ENCODE assay signal across 13 cellular contexts in the genomic region with DNA sequence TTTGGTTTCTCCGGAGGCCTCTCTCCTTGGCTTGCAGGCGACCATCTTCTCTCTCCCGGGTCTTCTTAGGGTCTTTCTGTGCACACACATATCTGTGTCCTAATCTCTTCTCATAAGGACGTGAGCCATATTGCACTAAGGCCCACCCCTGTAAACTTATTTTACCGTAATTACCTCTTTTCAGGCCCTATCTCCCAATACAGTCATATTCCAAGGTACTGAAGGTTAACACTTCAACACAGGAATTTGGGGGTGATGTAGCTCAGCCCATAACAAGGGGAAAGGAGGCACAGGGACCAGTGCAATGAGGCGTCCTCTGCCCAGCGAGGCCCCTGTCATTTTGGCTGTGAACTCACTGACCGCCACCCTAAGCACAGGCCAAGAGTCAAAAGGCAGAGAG. TPM values are rescaled to one million over a fixed set of nuclear protein-coding genes. Genes with fewer than 3 reads are reported as not detected.
DNase-seq lines count a peak whose midpoint lies in the region; ATAC-seq and TF ChIP-seq lines count a peak whose summit lies in the region.
"Had no signal": no experiment of that assay in that cellular context is flagged by ENCODE, and none has a peak within 500 bp of the region (broad histone marks: within the 10 kb centered on the region; RNA-seq: fewer than 3 reads in every experiment).

No MANE protein-coding gene starts in this region.

- H3K27me3 ChIP-seq in Loucy (ENCODE audit: insufficient read depth, low read length, poor library complexity, severe bottlenecking) (no peaks in the 10 kb centered on the region), suprapubic skin (no peaks in the 10 kb centered on the region)

- TF ChIP-seq EP300 in suprapubic skin (IDR thresholded peaks at IDR 0.05), result no peak

- H3F3A ChIP-seq in Loucy (ENCODE audit: low read depth), result peaks cover 6% of the 10 kb centered on the region

- H3K27me3 Mint-ChIP-seq in activated CD8-positive, alpha-beta memory T cell treated with anti-CD3 and anti-CD28 coated beads, Interleukin-2, amount 10 ng/mL, durations not matched to agents 7 days and 5 days, result no peaks in the 10 kb centered on the region
- H3K27me3 Mint-ChIP-seq in central memory CD8-positive, alpha-beta T cell, result no peaks in the 10 kb centered on the region
- peaks cover 33% of the 10 kb centered on the region for H3K27me3 Mint-ChIP-seq in stimulated activated memory B cell treated with anti-CD40 and anti-IgM and Interleukin-4, amounts not matched to agents 10 μg/mL and 1 μg/mL and 100 μg/mL, for 72 hours
- peaks cover 29% of the 10 kb centered on the region for H3K27me3 Mint-ChIP-seq in HFFc6 (ENCODE audit: insufficient read depth)
- H3K27me3 Mint-ChIP-seq: type B pancreatic cell had no signal

- no peak overlapping the region for H2AFZ ChIP-seq in Loucy (ENCODE audit: low read length)

- H3K4me1 ChIP-seq in Loucy (ENCODE audit: insufficient read depth, low read length, poor library complexity, severe bottlenecking) (peaks cover 39% of the 10 kb centered on the region), suprapubic skin (peaks cover 16% of the 10 kb centered on the region)

- H3K4me3 Mint-ChIP-seq in activated CD8-positive, alpha-beta memory T cell treated with anti-CD3 and anti-CD28 coated beads, Interleukin-2, amount 10 ng/mL, durations not matched to agents 7 days and 5 days, result peak overlapping the region; percentile 67
- peak overlapping the region; percentile 66 for H3K4me3 Mint-ChIP-seq in central memory CD8-positive, alpha-beta T cell
- H3K4me3 Mint-ChIP-seq in stimulated activated memory B cell treated with anti-CD40 and anti-IgM and Interleukin-4, amounts not matched to agents 10 μg/mL and 1 μg/mL and 100 μg/mL, for 72 hours, result peak overlapping the region; percentile 75
- no peak overlapping the region for H3K4me3 Mint-ChIP-seq in HFFc6
- H3K4me3 Mint-ChIP-seq: type B pancreatic cell had no signal

- H3K4me3 ChIP-seq in Loucy (ENCODE audit: low read length, poor library complexity, severe bottlenecking) (peak overlapping the region; percentile 57), suprapubic skin (no peak overlapping the region)
- H3K4me3 ChIP-seq: dorsolateral prefrontal cortex had no signal

- no peaks in the 10 kb centered on the region for H4K20me1 ChIP-seq in Loucy (ENCODE audit: insufficient read depth, low read length, poor library complexity, severe bottlenecking)

- peak overlapping the region; percentile 99 for H3K27ac Mint-ChIP-seq in activated CD8-positive, alpha-beta memory T cell treated with anti-CD3 and anti-CD28 coated beads, Interleukin-2, amount 10 ng/mL, durations not matched to agents 7 days and 5 days
- peak overlapping the region; percentile 92 for H3K27ac Mint-ChIP-seq in central memory CD8-positive, alpha-beta T cell (ENCODE audit: low read depth)
- H3K27ac Mint-ChIP-seq in stimulated activated memory B cell treated with anti-CD40 and anti-IgM and Interleukin-4, amounts not matched to agents 10 μg/mL and 1 μg/mL and 100 μg/mL, for 72 hours, result peak overlapping the region; percentile 72
- H3K27ac Mint-ChIP-seq in HFFc6, result no peak overlapping the region
- H3K27ac Mint-ChIP-seq: type B pancreatic cell had no signal

- no peaks in the 10 kb centered on the region for H3K9me2 ChIP-seq in Loucy (replicated peaks; ENCODE audit: low read depth, low read length)

- H3K36me3 Mint-ChIP-seq in activated CD8-positive, alpha-beta memory T cell treated with anti-CD3 and anti-CD28 coated beads, Interleukin-2, amount 10 ng/mL, durations not matched to agents 7 days and 5 days, result peaks cover 32% of the 10 kb centered on the region
- peaks cover 4% of the 10 kb centered on the region for H3K36me3 Mint-ChIP-seq in central memory CD8-positive, alpha-beta T cell (ENCODE audit: insufficient read depth)
- H3K36me3 Mint-ChIP-seq in stimulated activated memory B cell treated with anti-CD40 and anti-IgM and Interleukin-4, amounts not matched to agents 10 μg/mL and 1 μg/mL and 100 μg/mL, for 72 hours, result peaks cover 5% of the 10 kb centered on the region
- peaks cover 4% of the 10 kb centered on the region; the same call in 1 of the 2 replicates for H3K36me3 Mint-ChIP-seq in HFFc6 (ENCODE audit: low read depth)
- H3K36me3 Mint-ChIP-seq: type B pancreatic cell had no signal

- H3K4me1 Mint-ChIP-seq in activated CD8-positive, alpha-beta memory T cell treated with anti-CD3 and anti-CD28 coated beads, Interleukin-2, amount 10 ng/mL, durations not matched to agents 7 days and 5 days, result peaks cover 60% of the 10 kb centered on the region
- peaks cover 55% of the 10 kb centered on the region for H3K4me1 Mint-ChIP-seq in central memory CD8-positive, alpha-beta T cell
- peaks cover 26% of the 10 kb centered on the region for H3K4me1 Mint-ChIP-seq in stimulated activated memory B cell treated with anti-CD40 and anti-IgM and Interleukin-4, amounts not matched to agents 10 μg/mL and 1 μg/mL and 100 μg/mL, for 72 hours
- peaks cover 13% of the 10 kb centered on the region for H3K4me1 Mint-ChIP-seq in HFFc6 (ENCODE audit: low read depth)

- H3K9me3 ChIP-seq in Loucy (ENCODE audit: insufficient read depth, low read depth, low read length), result peaks cover 13% of the 10 kb centered on the region
- no peaks in the 10 kb centered on the region for H3K9me3 ChIP-seq in suprapubic skin

- H3K4me2 ChIP-seq in Loucy (ENCODE audit: low read depth, low read length, poor library complexity, severe bottlenecking), result peak overlapping the region; percentile 73

- no peak overlapping the region for H3K27ac ChIP-seq in suprapubic skin

- H3K9me3 Mint-ChIP-seq in activated CD8-positive, alpha-beta memory T cell treated with anti-CD3 and anti-CD28 coated beads, Interleukin-2, amount 10 ng/mL, durations not matched to agents 7 days and 5 days (ENCODE audit: low read depth), result peaks cover 11% of the 10 kb centered on the region
- peaks cover 6% of the 10 kb centered on the region for H3K9me3 Mint-ChIP-seq in central memory CD8-positive, alpha-beta T cell
- peaks cover 7% of the 10 kb centered on the region for H3K9me3 Mint-ChIP-seq in stimulated activated memory B cell treated with anti-CD40 and anti-IgM and Interleukin-4, amounts not matched to agents 10 μg/mL and 1 μg/mL and 100 μg/mL, for 72 hours
- H3K9me3 Mint-ChIP-seq in HFFc6, result peaks cover 16% of the 10 kb centered on the region; the same call in 1 of the 2 replicates

- ATAC-seq in activated CD8-positive, alpha-beta memory T cell treated with anti-CD3 and anti-CD28 coated beads, Interleukin-2, amount 10 ng/mL, durations not matched to agents 7 days and 5 days, result no peak
- no peak for ATAC-seq in central memory CD8-positive, alpha-beta T cell (replicated peaks; ENCODE audit: extremely low read depth, poor library complexity, severe bottlenecking)
- ATAC-seq in stimulated activated memory B cell treated with anti-CD40 and anti-IgM and Interleukin-4, amounts not matched to agents 10 μg/mL and 1 μg/mL and 100 μg/mL, for 72 hours, result no peak
- ATAC-seq in HG03378 (IDR thresholded peaks at IDR 0.05; ENCODE audit: unreplicated experiment), result no peak

- DNase-seq in activated CD8-positive, alpha-beta memory T cell treated with anti-CD3 and anti-CD28 coated beads, Interleukin-2, amount 10 ng/mL, durations not matched to agents 7 days and 5 days, result no peak
- no peak for DNase-seq in activated CD8-positive, alpha-beta memory T cell treated with anti-CD3 and anti-CD28 coated beads for 24 hours
- DNase-seq in central memory CD8-positive, alpha-beta T cell (ENCODE audit: low spot score in 2 of 2), result no peak
- DNase-seq in suprapubic skin (ENCODE audit: low spot score in 2 of 2), result no peak
- DNase-seq in HFFc6, result no peak
- DNase-seq: amniotic stem cell, NCI-H2171 had no signal

- H3K36me3 ChIP-seq in Loucy (ENCODE audit: insufficient read depth, low read length) (no peaks in the 10 kb centered on the region), suprapubic skin (no peaks in the 10 kb centered on the region)

- no peak for TF ChIP-seq CTCF in Loucy (conservative IDR thresholded peaks at IDR 0.05; ENCODE audit: low read length)
- TF ChIP-seq CTCF in suprapubic skin (IDR thresholded peaks at IDR 0.05), result no peak
- no peak for TF ChIP-seq CTCF in HFFc6 (IDR thresholded peaks at IDR 0.05)

- TF ChIP-seq POLR2A in suprapubic skin (IDR thresholded peaks at IDR 0.05), result no peak

- no peaks in the 10 kb centered on the region for H3K79me2 ChIP-seq in Loucy (ENCODE audit: insufficient read depth, low read length)

- WGBS in suprapubic skin, result 83% methylated on average over 8 of the region's 8 CpGs

- H3K9ac ChIP-seq in Loucy (ENCODE audit: low read depth, low read length, poor library complexity, severe bottlenecking), result peak overlapping the region; percentile 25

- CTCF ChIA-PET in activated CD8-positive, alpha-beta memory T cell treated with anti-CD3 and anti-CD28 coated beads, Interleukin-2, amount 10 ng/mL, durations not matched to agents 7 days and 5 days (lab: Charles Lee), result interaction anchor here (1.0 to 5.3 kb wide), 10 partner anchors 8 to 161 kb away, joined by 3 to 48 read pairs (median 5); a partner anchor contains a TSS

RNA-seq across cellular contexts. Expression of a gene that starts 15.8 kb away (rescaled TPM):
- 1 to 10 TPM; 3.6 to 8.6 TPM for total RNA-seq in activated CD8-positive, alpha-beta memory T cell treated with anti-CD3 and anti-CD28 coated beads, Interleukin-2, amount 10 ng/mL, durations not matched to agents 7 days and 5 days
- total RNA-seq in suprapubic skin, result under 1 TPM in 3 of 4 donors, not detected in 1; 0.15 to 0.31 (median 0.21) TPM
- total RNA-seq in HFFc6 (2021; fragmentation: NEBNext Ultra II Directional; extraction: Animal tissue kit (Norgen Biotek cat#: 25700)), result not detected
- total RNA-seq: Daoy had no signal

RNA-seq across cellular contexts. Expression of a gene that starts 46.6 kb away (rescaled TPM):
- not detected for total RNA-seq in activated CD8-positive, alpha-beta memory T cell treated with anti-CD3 and anti-CD28 coated beads, Interleukin-2, amount 10 ng/mL, durations not matched to agents 7 days and 5 days
- not detected for total RNA-seq in suprapubic skin
- total RNA-seq in HFFc6 (2021; fragmentation: NEBNext Ultra II Directional; extraction: Animal tissue kit (Norgen Biotek cat#: 25700)), result not detected
- total RNA-seq: Daoy, dorsolateral prefrontal cortex had no signal
